In genomic region chr19:1446713-1447564, GRCh38 we compare ENCODE assay signal across 2 cellular contexts.
TF ChIP-seq lines count a peak whose summit lies in the region.

No MANE protein-coding gene starts in this region.

TF ChIP-seq in SK-N-SH treated with all-trans-retinoic acid at 6 μM for 48 hours, 23 proteins besides CTCF, POLR2A, EP300 and RAD21 (continued from another document):
- TF ChIP-seq CSRNP3 (CRISPR knock-in tag; IDR thresholded peaks at IDR 0.05) (no peak), CSDC2 (CRISPR knock-in tag; IDR thresholded peaks at IDR 0.05) (no peak), ESRRG (CRISPR knock-in tag; IDR thresholded peaks at IDR 0.05) (no peak)

TF ChIP-seq in HEK293, 187 proteins besides CTCF, POLR2A, EP300 and RAD21 (continued from another document):
- TF ChIP-seq ZNF518A (tag by site-specific recombination; conservative IDR thresholded peaks at IDR 0.05; ENCODE audit: low read depth) (no peak), SCRT1 (tag by site-specific recombination; IDR thresholded peaks at IDR 0.05; ENCODE audit: borderline replicate concordance) (no peak), ZNF354C (tag by site-specific recombination; IDR thresholded peaks at IDR 0.05; ENCODE audit: borderline replicate concordance, low read depth) (no peak), ZBTB20 (tag by site-specific recombination; IDR thresholded peaks at IDR 0.05) (no peak), ZNF10 (tag by site-specific recombination; IDR thresholded peaks at IDR 0.05) (no peak), REPIN1 (tag by site-specific recombination; IDR thresholded peaks at IDR 0.05; ENCODE audit: low read depth) (no peak), BCL11B (tag by site-specific recombination; IDR thresholded peaks at IDR 0.05; ENCODE audit: low read depth) (no peak), ZNF23 (tag by site-specific recombination; IDR thresholded peaks at IDR 0.05; ENCODE audit: borderline replicate concordance) (no peak), ZNF776 (tag by site-specific recombination; IDR thresholded peaks at IDR 0.05; ENCODE audit: borderline replicate concordance) (no peak), ZNF514 (tag by site-specific recombination; IDR thresholded peaks at IDR 0.05) (no peak), PATZ1 (tag by site-specific recombination; IDR thresholded peaks at IDR 0.05) (peak; percentile 72), ZNF843 (tag by site-specific recombination; IDR thresholded peaks at IDR 0.05) (no peak), ZNF610 (tag by site-specific recombination; IDR thresholded peaks at IDR 0.05; ENCODE audit: borderline replicate concordance) (no peak), WT1 (tag by site-specific recombination; IDR thresholded peaks at IDR 0.05) (no peak), ZNF654 (tag by site-specific recombination; IDR thresholded peaks at IDR 0.05; ENCODE audit: low read depth) (no peak), ZSCAN23 (tag by site-specific recombination; IDR thresholded peaks at IDR 0.05) (no peak), ZNF184 (tag by site-specific recombination; IDR thresholded peaks at IDR 0.05) (no peak), ZNF48 (tag by site-specific recombination; IDR thresholded peaks at IDR 0.05) (no peak), ZNF223 (tag by site-specific recombination; IDR thresholded peaks at IDR 0.05) (no peak), ZBTB6 (tag by site-specific recombination; IDR thresholded peaks at IDR 0.05) (0 out of 2 replicates have a peak, but pooled peaks have one; percentile 12), ZNF132 (tag by site-specific recombination; IDR thresholded peaks at IDR 0.05; ENCODE audit: borderline replicate concordance) (no peak), KLF1 (tag by site-specific recombination; IDR thresholded peaks at IDR 0.05) (no peak), ZNF341 (tag by site-specific recombination; IDR thresholded peaks at IDR 0.05; ENCODE audit: low read depth) (peak; percentile 95), ZNF548 (tag by site-specific recombination; IDR thresholded peaks at IDR 0.05) (no peak)
